Comparison of ENCODE assay signal across 21 cellular contexts in the genomic region with DNA sequence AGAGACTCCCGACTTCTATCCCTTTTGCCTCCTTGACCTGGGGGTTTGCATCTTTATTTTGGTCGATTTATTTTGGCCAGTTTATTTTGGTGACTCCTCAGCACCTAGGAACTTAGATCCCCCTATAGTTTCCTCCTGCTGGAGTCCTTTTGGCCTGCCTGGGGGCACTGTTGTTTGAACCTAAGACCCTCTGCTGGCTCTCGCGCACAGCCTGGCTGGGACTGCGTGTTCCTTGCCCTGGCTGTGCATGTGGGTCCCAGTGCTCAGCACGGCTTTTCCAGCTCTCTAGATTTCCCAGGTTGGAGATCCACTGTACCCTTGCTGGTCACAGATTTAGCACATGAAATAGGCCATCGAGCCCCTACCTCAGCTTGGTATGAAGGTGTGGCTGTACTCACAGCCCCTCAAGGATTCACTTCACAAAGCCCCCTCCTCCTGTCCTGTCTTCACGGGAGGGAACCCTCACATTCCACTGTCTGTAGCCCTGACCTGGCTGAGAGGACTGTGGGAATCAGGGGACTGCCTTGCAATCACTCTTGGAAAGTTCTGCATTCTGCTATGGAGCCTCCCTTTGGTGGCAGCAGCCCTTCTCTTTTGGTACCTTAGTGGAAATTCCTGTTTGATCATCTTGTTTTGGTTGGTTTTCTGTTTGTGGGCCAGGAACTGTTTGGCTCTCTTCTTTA. TPM values are rescaled to one million over a fixed set of nuclear protein-coding genes. Genes with fewer than 3 reads are reported as not detected.
DNase-seq lines count a peak whose midpoint lies in the region; ATAC-seq and TF ChIP-seq lines count a peak whose summit lies in the region.
"Had no signal": no experiment of that assay in that cellular context is flagged by ENCODE, and none has a peak within 500 bp of the region (broad histone marks: within the 10 kb centered on the region; RNA-seq: fewer than 3 reads in every experiment).

No MANE protein-coding gene starts in this region.

- peaks cover 3 to 5% of the 10 kb centered on the region in 2 donors for H3K36me3 ChIP-seq in esophagus (ENCODE audit: control insufficient read depth in 2 of 2, insufficient read depth in 2 of 2, low read length in 1 of 2)
- peaks cover 0 to 26% (median 0%) of the 10 kb centered on the region in 3 donors for H3K36me3 ChIP-seq in tibial nerve

- intact Hi-C loops in natural killer cell (cut with micrococcal nuclease), result no loop called here

- H3K4me3 Mint-ChIP-seq in natural killer cell (peak overlapping the region; percentile 7), T-helper 17 cell (peak overlapping the region; percentile 25), type B pancreatic cell (peak overlapping the region; percentile 6)
- no peak overlapping the region for H3K4me3 Mint-ChIP-seq in natural killer cell treated with Interleukin-12 subunit alpha and Interleukin-12 subunit beta and Interleukin-15 and Interleukin-18, amount 100 ng/mL, for 72 hours
- H3K4me3 Mint-ChIP-seq: activated T-cell treated with anti-CD3 and anti-CD28 coated beads, Interleukin-2, amount 50 U/mL, for 4 hours; T-helper 1 cell treated with Interleukin-12 subunit alpha and Interleukin-12 subunit beta and Interleukin-4 antibody, amounts not matched to agents 30 μg/mL and 1 μg/mL, for 36 hours had no signal

- no peak for ATAC-seq in natural killer cell
- ATAC-seq in natural killer cell treated with Interleukin-12 subunit alpha and Interleukin-12 subunit beta and Interleukin-15 and Interleukin-18, amount 100 ng/mL, for 72 hours, result no peak
- no peak for ATAC-seq in T-helper 17 cell
- ATAC-seq in activated naive CD4-positive, alpha-beta T cell treated with anti-CD3 and anti-CD28 coated beads, Interleukin-2, amount 50 U/mL, for 72 hours, result no peak
- ATAC-seq: activated T-cell treated with anti-CD3 and anti-CD28 coated beads, Interleukin-2, amount 50 U/mL, for 4 hours; HCT116 had no signal

- H3K36me3 Mint-ChIP-seq in natural killer cell (no peaks in the 10 kb centered on the region), T-helper 17 cell (ENCODE audit: low read depth) (peaks cover 12% of the 10 kb centered on the region), type B pancreatic cell (peaks cover 55% of the 10 kb centered on the region)
- H3K36me3 Mint-ChIP-seq in natural killer cell treated with Interleukin-12 subunit alpha and Interleukin-12 subunit beta and Interleukin-15 and Interleukin-18, amount 100 ng/mL, for 72 hours, result peaks cover 9% of the 10 kb centered on the region
- peaks cover 24 to 44% of the 10 kb centered on the region in 2 donors for H3K36me3 Mint-ChIP-seq in activated naive CD4-positive, alpha-beta T cell treated with anti-CD3 and anti-CD28 coated beads, Interleukin-2, amount 50 U/mL, for 72 hours

- TF ChIP-seq CTCF in natural killer cell (IDR thresholded peaks at IDR 0.05) (no peak), type B pancreatic cell (conservative IDR thresholded peaks at IDR 0.05) (no peak), tibial nerve (IDR thresholded peaks at IDR 0.05) (no peak)

- DNase-seq in natural killer cell (no peak), T-helper 17 cell (no peak), type B pancreatic cell (ENCODE audit: extremely low spot score, unreplicated experiment) (no peak), SW 1271 (lab: John Stamatoyannopoulos, UW) (no peak), tibial nerve (ENCODE audit: low spot score in 2 of 2) (no peak)
- DNase-seq in natural killer cell treated with Interleukin-12 subunit alpha and Interleukin-12 subunit beta and Interleukin-15 and Interleukin-18, amount 100 ng/mL, for 72 hours (ENCODE audit: low spot score), result no peak
- no peak for DNase-seq in activated naive CD4-positive, alpha-beta T cell treated with anti-CD3 and anti-CD28 coated beads, Interleukin-2, amount 50 U/mL, for 72 hours (ENCODE audit: low spot score in 2 of 2)
- DNase-seq: activated CD4-positive, alpha-beta T cell treated with anti-CD3 and anti-CD28 coated beads for 1 hour; activated T-cell treated with anti-CD3 and anti-CD28 coated beads, Interleukin-2, amount 50 U/mL, for 4 hours; Calu3; NCI-H1092 treated with DMSO at 0.1 percent for 48 hours; NCI-H526; SHP77; stimulated activated CD4-positive, alpha-beta T cell treated with anti-CD3 and anti-CD28 coated beads, Interleukin-2, amount 100 ng/mL, for 48 hours had no signal

- peak overlapping the region; percentile 33 to 68 for H3K27ac Mint-ChIP-seq in natural killer cell
- peak overlapping the region in 1 of 2 donors; percentile 77 for H3K27ac Mint-ChIP-seq in natural killer cell treated with Interleukin-12 subunit alpha and Interleukin-12 subunit beta and Interleukin-15 and Interleukin-18, amount 100 ng/mL, for 72 hours
- H3K27ac Mint-ChIP-seq in T-helper 17 cell, result peak overlapping the region; percentile 87
- H3K27ac Mint-ChIP-seq in type B pancreatic cell, result peak overlapping the region; percentile 66
- H3K27ac Mint-ChIP-seq in activated naive CD4-positive, alpha-beta T cell treated with anti-CD3 and anti-CD28 coated beads, Interleukin-2, amount 50 U/mL, for 72 hours, result peak overlapping the region in 1 of 2 donors; percentile 11
- H3K27ac Mint-ChIP-seq: T-helper 1 cell treated with Interleukin-12 subunit alpha and Interleukin-12 subunit beta and Interleukin-4 antibody, amounts not matched to agents 30 μg/mL and 1 μg/mL, for 36 hours had no signal

- peaks cover 61 to 71% of the 10 kb centered on the region in 2 donors for H3K4me1 Mint-ChIP-seq in natural killer cell
- peaks cover 44 to 49% of the 10 kb centered on the region in 2 donors for H3K4me1 Mint-ChIP-seq in natural killer cell treated with Interleukin-12 subunit alpha and Interleukin-12 subunit beta and Interleukin-15 and Interleukin-18, amount 100 ng/mL, for 72 hours (ENCODE audit: low read depth in 2 of 2)
- H3K4me1 Mint-ChIP-seq in T-helper 17 cell, result peaks cover 62% of the 10 kb centered on the region
- H3K4me1 Mint-ChIP-seq in type B pancreatic cell (ENCODE audit: unreplicated experiment), result peaks cover 45% of the 10 kb centered on the region

- peak overlapping the region; percentile 82 to 85 for H3K27ac ChIP-seq in esophagus (ENCODE audit: low read depth in 2 of 2, low read length in 1 of 2)
- H3K27ac ChIP-seq in tibial nerve, result no peak overlapping the region
- H3K27ac ChIP-seq: KMS-11 had no signal

- H3K9me3 Mint-ChIP-seq in natural killer cell (no peaks in the 10 kb centered on the region), type B pancreatic cell (no peaks in the 10 kb centered on the region)
- H3K9me3 Mint-ChIP-seq in natural killer cell treated with Interleukin-12 subunit alpha and Interleukin-12 subunit beta and Interleukin-15 and Interleukin-18, amount 100 ng/mL, for 72 hours, result no peaks in the 10 kb centered on the region
- no peaks in the 10 kb centered on the region for H3K9me3 Mint-ChIP-seq in activated naive CD4-positive, alpha-beta T cell treated with anti-CD3 and anti-CD28 coated beads, Interleukin-2, amount 50 U/mL, for 72 hours
- H3K9me3 Mint-ChIP-seq: activated T-cell treated with anti-CD3 and anti-CD28 coated beads, Interleukin-2, amount 50 U/mL, for 4 hours; T-helper 1 cell treated with Interleukin-12 subunit alpha and Interleukin-12 subunit beta and Interleukin-4 antibody, amounts not matched to agents 30 μg/mL and 1 μg/mL, for 36 hours had no signal

- no peaks in the 10 kb centered on the region for H3K27me3 Mint-ChIP-seq in natural killer cell (ENCODE audit: low read depth in 2 of 2)
- no peaks in the 10 kb centered on the region for H3K27me3 Mint-ChIP-seq in natural killer cell treated with Interleukin-12 subunit alpha and Interleukin-12 subunit beta and Interleukin-15 and Interleukin-18, amount 100 ng/mL, for 72 hours
- H3K27me3 Mint-ChIP-seq in T-helper 17 cell, result no peaks in the 10 kb centered on the region
- no peaks in the 10 kb centered on the region for H3K27me3 Mint-ChIP-seq in type B pancreatic cell

- no peak overlapping the region for H3K4me3 ChIP-seq in esophagus (ENCODE audit: low read depth in 1 of 2, low read length in 2 of 2)
- H3K4me3 ChIP-seq in tibial nerve, result no peak overlapping the region
- H3K4me3 ChIP-seq: skin epidermis had no signal

- no peaks in the 10 kb centered on the region for H3K27me3 ChIP-seq in esophagus (ENCODE audit: control insufficient read depth in 1 of 2, insufficient read depth in 2 of 2, low read length in 2 of 2)
- H3K27me3 ChIP-seq in tibial nerve, result no peaks in the 10 kb centered on the region

- no peak for TF ChIP-seq EP300 in tibial nerve (IDR thresholded peaks at IDR 0.05)

- H3K9me3 ChIP-seq in T-helper 17 cell (ENCODE audit: control insufficient read depth, low read length, poor library complexity, severe bottlenecking), result no peaks in the 10 kb centered on the region
- H3K9me3 ChIP-seq in esophagus (ENCODE audit: control insufficient read depth in 2 of 2, insufficient read depth in 1 of 2, low read depth in 1 of 2, low read length in 1 of 2), result no peaks in the 10 kb centered on the region
- no peaks in the 10 kb centered on the region for H3K9me3 ChIP-seq in tibial nerve

- WGBS in esophagus, 2 donors, result 74 to 79% methylated on average over 8 of the region's 8 CpGs
- 72 to 81% methylated on average over 8 of the region's 8 CpGs for WGBS in tibial nerve, 2 donors

- no peak for TF ChIP-seq POLR2A in tibial nerve (IDR thresholded peaks at IDR 0.05)

- peaks cover 4 to 10% of the 10 kb centered on the region in 2 donors for H3K4me1 ChIP-seq in esophagus (ENCODE audit: control insufficient read depth in 2 of 2, insufficient read depth in 2 of 2, low read length in 1 of 2)
- H3K4me1 ChIP-seq in tibial nerve, result peaks cover 0 to 10% (median 2%) of the 10 kb centered on the region in 4 donors

RNA-seq across cellular contexts. Expression of a gene that starts 8.3 kb away (rescaled TPM):
- total RNA-seq in natural killer cell (10 to 100 TPM; 50.6 to 59.1 (median 56.4) TPM), T-helper 17 cell (10 to 100 TPM; 74.2 to 75.3 TPM), type B pancreatic cell (ENCODE audit: low replicate concordance) (66.0 and 77.2 TPM in 2 replicates), tibial nerve (10 to 100 TPM; 43.5 to 59.6 (median 52.0) TPM)
- 10 to 100 TPM; 55.9 to 58.0 TPM for total RNA-seq in natural killer cell treated with Interleukin-12 subunit alpha and Interleukin-12 subunit beta and Interleukin-15 and Interleukin-18, amount 100 ng/mL, for 72 hours
- 10 to 100 TPM; 63.0 to 70.1 TPM for polyA plus RNA-seq in esophagus
- total RNA-seq in activated naive CD4-positive, alpha-beta T cell treated with anti-CD3 and anti-CD28 coated beads, Interleukin-2, amount 50 U/mL, for 72 hours, result 10 to 100 TPM; 52.4 to 55.6 TPM

RNA-seq across cellular contexts. Expression of a gene that starts 49.2 kb away (rescaled TPM):
- total RNA-seq in natural killer cell, result 10 to 100 TPM; 11.4 to 41.7 (median 25.5) TPM
- total RNA-seq in natural killer cell treated with Interleukin-12 subunit alpha and Interleukin-12 subunit beta and Interleukin-15 and Interleukin-18, amount 100 ng/mL, for 72 hours, result 10 to 100 TPM; 13.0 to 20.6 TPM
- total RNA-seq in T-helper 17 cell, result 10 to 100 TPM; 10.1 to 13.6 TPM
- under 1 TPM; 0.12 to 0.24 TPM for polyA plus RNA-seq in esophagus
- not detected in 2 replicates for total RNA-seq in type B pancreatic cell (ENCODE audit: low replicate concordance)
- 1 to 10 TPM; 2.0 to 8.4 TPM for total RNA-seq in activated naive CD4-positive, alpha-beta T cell treated with anti-CD3 and anti-CD28 coated beads, Interleukin-2, amount 50 U/mL, for 72 hours
- total RNA-seq in tibial nerve, result not detected
- total RNA-seq: Calu3, G401, lower leg skin had no signal

Comparison
In these comparisons a context has a peak if more than half of its experiments do, and no peak if none do; other contexts are left out.
1. H3K27ac ChIP-seq: peak in esophagus (2 of 2); none in tibial nerve (0 of 4).